8 cellular contexts compared by ENCODE assay signal in the genomic region with DNA sequence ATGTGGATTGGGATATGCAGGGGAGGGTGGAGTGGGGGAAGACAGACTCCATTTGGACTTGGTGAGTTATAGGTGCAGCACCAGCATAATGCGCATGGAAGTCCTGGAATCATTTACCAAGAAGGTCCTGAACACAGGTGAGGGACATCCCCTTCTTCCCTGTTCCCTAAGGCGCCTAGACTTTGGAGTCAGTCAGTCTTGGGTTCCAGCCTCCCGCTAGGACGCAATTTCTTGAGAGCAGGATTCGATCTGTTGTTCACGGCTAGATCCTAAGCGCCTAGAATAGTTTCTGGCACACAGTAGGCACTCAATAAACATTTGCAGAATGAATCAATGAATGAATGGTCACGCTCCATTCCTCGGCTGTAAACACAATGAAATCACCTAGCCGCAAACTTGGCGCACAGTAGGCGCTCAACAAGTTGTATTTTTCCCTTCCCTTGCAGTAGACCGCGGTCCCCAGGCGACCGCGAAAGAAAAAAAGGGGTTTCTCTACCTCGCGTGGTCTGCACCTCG. TPM values are rescaled to one million over a fixed set of nuclear protein-coding genes. Genes with fewer than 3 reads are reported as not detected.
DNase-seq lines count a peak whose midpoint lies in the region; ATAC-seq and TF ChIP-seq lines count a peak whose summit lies in the region.

No MANE protein-coding gene starts in this region.

- no peak overlapping the region for H3K27ac ChIP-seq in cardiac muscle cell
- no peak overlapping the region for H3K27ac ChIP-seq in lower lobe of right lung
- H3K27ac ChIP-seq in uterus: peak overlapping the region; percentile 72 to 85

- DNase-seq in cardiac muscle cell (ENCODE audit: low read depth in 1 of 2, low spot score in 1 of 2): no peak
- DNase-seq in Right ventricle myocardium inferior (ENCODE audit: missing footprints): no peak
- no peak for DNase-seq in adipocyte (ENCODE audit: low read depth)
- no peak for DNase-seq in lower lobe of right lung
- no peak for DNase-seq in uterus
- DNase-seq in NCI-H187 (lab: John Stamatoyannopoulos, UW): no peak
- DNase-seq in NCI-H226: no peak

- TF ChIP-seq CTCF in cardiac muscle cell (IDR thresholded peaks at IDR 0.05; ENCODE audit: low read depth, low read length) (no peak), lower lobe of right lung (IDR thresholded peaks at IDR 0.05) (no peak), uterus (IDR thresholded peaks at IDR 0.05) (no peak)

- no peak for TF ChIP-seq POLR2A in uterus (IDR thresholded peaks at IDR 0.05)

- ATAC-seq in Right ventricle myocardium inferior (no peak), lower lobe of right lung (no peak), HG03520 (IDR thresholded peaks at IDR 0.05; ENCODE audit: unreplicated experiment) (no peak)

- H3K36me3 ChIP-seq in cardiac muscle cell (no peaks in the 10 kb centered on the region), adipocyte (ENCODE audit: control insufficient read depth, insufficient read depth, low read length, severe bottlenecking) (no peaks in the 10 kb centered on the region), lower lobe of right lung (no peaks in the 10 kb centered on the region), uterus (no peaks in the 10 kb centered on the region)

- no peaks in the 10 kb centered on the region for H3K9me3 ChIP-seq in cardiac muscle cell (ENCODE audit: low read depth)
- no peaks in the 10 kb centered on the region for H3K9me3 ChIP-seq in adipocyte (ENCODE audit: control insufficient read depth, low read length)
- no peaks in the 10 kb centered on the region for H3K9me3 ChIP-seq in lower lobe of right lung
- no peaks in the 10 kb centered on the region for H3K9me3 ChIP-seq in uterus

- intact Hi-C loops in Right ventricle myocardium inferior (cut with DNase I): loop anchor here (2.0 to 5.0 kb wide), 3 partner anchors 35 to 275 kb away; partner anchors contain the start of genes LEPR and LEPROT
- intact Hi-C loops in lower lobe of right lung (cut with DNase I): no loop called here
- intact Hi-C loops in uterus (cut with DNase I; ENCODE audit: low total_unique reads): no loop called here

- H3K27me3 ChIP-seq in cardiac muscle cell (peaks cover 24% of the 10 kb centered on the region), adipocyte (replicated peaks; ENCODE audit: control insufficient read depth, insufficient read depth, low read length) (no peaks in the 10 kb centered on the region), lower lobe of right lung (ENCODE audit: low read depth) (peaks cover 17% of the 10 kb centered on the region), uterus (no peaks in the 10 kb centered on the region)

- H3K4me3 ChIP-seq in cardiac muscle cell (peak overlapping the region; percentile 51), adipocyte (ENCODE audit: low read length) (peak overlapping the region; percentile 86), lower lobe of right lung (peak overlapping the region; percentile 76), uterus (peak overlapping the region; percentile 49 to 72)

- H3K4me1 ChIP-seq in cardiac muscle cell (ENCODE audit: low read depth) (peaks cover 10% of the 10 kb centered on the region), adipocyte (ENCODE audit: control insufficient read depth, insufficient read depth, low read length) (peaks cover 23% of the 10 kb centered on the region), lower lobe of right lung (peaks cover 8% of the 10 kb centered on the region), uterus (no peaks in the 10 kb centered on the region)

- peak overlapping the region; percentile 89 for H3K9ac ChIP-seq in adipocyte (ENCODE audit: low read length)

RNA-seq across cellular contexts. Expression of gene AK4, which starts 1.0 kb away (rescaled TPM):
- total RNA-seq in cardiac muscle cell (93.1 and 144 TPM in 2 replicates), Right ventricle myocardium inferior (153 TPM), lower lobe of right lung (7.0 TPM), uterus (10 to 100 TPM in 3 of 4 donors, 1 to 10 TPM in 1; 9.5 to 31.5 (median 18.5) TPM)
- polyA plus RNA-seq in cardiac muscle cell: 114 and 133 TPM in 2 replicates

Comparison
In these comparisons a context has a peak if more than half of its experiments do, and no peak if none do; other contexts are left out.
1. H3K27ac ChIP-seq: peak in uterus (2 of 2); none in cardiac muscle cell (single experiment) and lower lobe of right lung (single experiment).
2. Peak in every context shown above with its lines, with median percentiles within 50 percentile points of each other: H3K4me3 ChIP-seq.